15 cellular contexts compared by ENCODE assay signal in the genomic region with DNA sequence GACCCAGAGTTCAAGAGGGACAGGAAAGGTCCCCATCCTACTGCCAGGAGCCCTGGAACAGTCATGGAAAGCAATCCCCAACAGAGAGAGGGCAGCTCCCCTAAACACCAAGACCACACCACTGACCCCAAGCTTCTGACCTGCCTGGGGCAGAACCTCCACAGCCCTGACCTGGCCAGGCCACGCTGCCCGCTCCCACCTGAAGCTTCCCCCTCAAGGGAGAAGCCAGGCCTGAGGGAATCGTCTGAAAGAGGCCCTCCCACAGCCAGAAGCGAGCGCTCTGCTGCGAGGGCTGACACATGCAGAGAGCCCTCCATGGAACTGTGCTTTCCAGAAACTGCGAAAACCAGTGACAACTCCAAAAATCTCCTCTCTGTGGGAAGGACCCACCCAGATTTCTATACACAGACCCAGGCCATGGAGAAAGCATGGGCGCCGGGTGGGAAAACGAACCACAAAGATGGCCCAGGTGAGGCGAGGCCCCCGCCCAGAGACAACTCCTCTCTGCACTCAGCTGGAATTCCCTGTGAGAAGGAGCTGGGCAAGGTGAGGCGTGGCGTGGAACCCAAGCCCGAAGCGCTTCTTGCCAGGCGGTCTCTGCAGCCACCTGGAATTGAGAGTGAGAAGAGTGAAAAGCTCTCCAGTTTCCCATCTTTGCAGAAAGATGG. TPM values are rescaled to one million over a fixed set of nuclear protein-coding genes. Genes with fewer than 3 reads are reported as not detected.
A peak's percentile ranks its signal among the peaks of the same experiment; 100 is the strongest.
DNase-seq lines count a peak whose midpoint lies in the region; ATAC-seq, FAIRE-seq and TF ChIP-seq lines count a peak whose summit lies in the region.
"Had no signal": no experiment of that assay in that cellular context is flagged by ENCODE, and none has a peak within 500 bp of the region (broad histone marks: within the 10 kb centered on the region; RNA-seq: fewer than 3 reads in every experiment).

No MANE protein-coding gene starts in this region.

- H2AFZ ChIP-seq in OCI-LY1 (ENCODE audit: low read length) (no peak overlapping the region), H1 (ENCODE audit: low read length) (no peak overlapping the region)
- H2AFZ ChIP-seq: hepatocyte had no signal

- no peaks in the 10 kb centered on the region for H4K20me1 ChIP-seq in OCI-LY1 (ENCODE audit: insufficient read depth, low read length)
- no peaks in the 10 kb centered on the region for H4K20me1 ChIP-seq in H1 (replicated peaks in 1 of 2; ENCODE audit: control insufficient read depth in 1 of 2, insufficient read depth in 2 of 2, low read length in 2 of 2)

- H3K4me3 Mint-ChIP-seq in activated T-cell treated with anti-CD3 and anti-CD28 coated beads, Interleukin-2, amount 50 U/mL, for 24 hours, result peak overlapping the region; percentile 76

- H4K91ac ChIP-seq in H1 (replicated peaks; ENCODE audit: insufficient read length, low read length), result peak overlapping the region; percentile 61

- H3K27ac Mint-ChIP-seq in activated T-cell treated with anti-CD3 and anti-CD28 coated beads, Interleukin-2, amount 50 U/mL, for 24 hours, result peak overlapping the region; percentile 98

- CTCF ChIA-PET in H1 (lab: Charles Lee; ENCODE audit: partially characterized antibody), result interaction anchor here (0.9 to 5.3 kb wide), 16 partner anchors 10 to 1088 kb away, joined by 3 to 50 read pairs (median 4); no protein-coding TSS in a partner anchor

- no peak overlapping the region for H3K4me3 ChIP-seq in OCI-LY1 (ENCODE audit: low read depth, low read length, poor library complexity, severe bottlenecking)
- no peak overlapping the region for H3K4me3 ChIP-seq in H1 (ENCODE audit: extremely low read depth in 1 of 4, insufficient read depth in 2 of 4, low read depth in 3 of 4, low read length in 4 of 4)
- H3K4me3 ChIP-seq in small intestine (ENCODE audit: low read depth in 1 of 2, low read length in 2 of 2), result no peak overlapping the region
- H3K4me3 ChIP-seq in sigmoid colon, result no peak overlapping the region
- H3K4me3 ChIP-seq: hepatocyte, uterus had no signal

- 0 out of 2 replicates have a peak overlapping the region, but pooled peaks have one; percentile 15 for H3K18ac ChIP-seq in H1 (ENCODE audit: extremely low read depth, low read length)

- H3K9me2 ChIP-seq in OCI-LY1 (ENCODE audit: low read depth, low read length), result no peaks in the 10 kb centered on the region
- H3K9me2 ChIP-seq: SK-N-SH had no signal

- FAIRE-seq in H1 (lab: Jason Lieb, UNC) (no peak), small intestine (lab: Jason Lieb, UNC) (no peak)
- FAIRE-seq: H54 had no signal

- TF ChIP-seq EP300 in H1 (IDR thresholded peaks at IDR 0.05; ENCODE audit: borderline replicate concordance in 1 of 2, low read depth in 2 of 2, low read length in 2 of 2), result no peak
- TF ChIP-seq EP300 in sigmoid colon (IDR thresholded peaks at IDR 0.05), result no peak

- no peaks in the 10 kb centered on the region for H3K79me1 ChIP-seq in H1 (ENCODE audit: low read depth, low read length)

- no peak overlapping the region for H3K23ac ChIP-seq in H1 (ENCODE audit: insufficient read length)

- H3K23me2 ChIP-seq in H1 (ENCODE audit: low read depth, low read length), result peaks cover 6% of the 10 kb centered on the region; the same call in 1 of the 2 replicates

- no peak overlapping the region for H4K5ac ChIP-seq in H1 (ENCODE audit: insufficient read length, low read depth, low read length)

- H3K9me3 Mint-ChIP-seq in activated T-cell treated with anti-CD3 and anti-CD28 coated beads, Interleukin-2, amount 50 U/mL, for 24 hours, result no peaks in the 10 kb centered on the region

- no peak for TF ChIP-seq RAD21 in H1 (IDR thresholded peaks at IDR 0.05 in 1 of 2, conservative IDR thresholded peaks at IDR 0.05 in 1 of 2; ENCODE audit: low read depth in 2 of 2, low read length in 2 of 2)

- H3F3A ChIP-seq in OCI-LY1 (ENCODE audit: insufficient read depth, low read length), result no peaks in the 10 kb centered on the region

- H3K27me3 ChIP-seq in OCI-LY1 (ENCODE audit: insufficient read depth, low read length), result no peaks in the 10 kb centered on the region
- H3K27me3 ChIP-seq in H1 (replicated peaks in 1 of 4; ENCODE audit: control insufficient read depth in 3 of 4, extremely low read depth in 1 of 4, insufficient read depth in 3 of 4, low read length in 3 of 4), result no peaks in the 10 kb centered on the region
- no peaks in the 10 kb centered on the region for H3K27me3 ChIP-seq in small intestine (ENCODE audit: control insufficient read depth in 2 of 2, insufficient read depth in 2 of 2, low read length in 2 of 2)
- no peaks in the 10 kb centered on the region for H3K27me3 ChIP-seq in sigmoid colon
- H3K27me3 ChIP-seq: hepatocyte, uterus had no signal

- H3K36me3 ChIP-seq in OCI-LY1 (ENCODE audit: insufficient read depth, low read length), result no peaks in the 10 kb centered on the region
- H3K36me3 ChIP-seq in H1 (ENCODE audit: control insufficient read depth in 2 of 4, insufficient read depth in 4 of 4, low read length in 3 of 4), result no peaks in the 10 kb centered on the region
- H3K36me3 ChIP-seq in small intestine (ENCODE audit: control insufficient read depth in 2 of 2, insufficient read depth in 2 of 2, low read length in 2 of 2), result peaks cover 12 to 16% of the 10 kb centered on the region in 2 donors
- H3K36me3 ChIP-seq in sigmoid colon, result peaks cover 13 to 38% (median 19%) of the 10 kb centered on the region in 4 donors
- H3K36me3 ChIP-seq: uterus had no signal

- no peak overlapping the region; the same call in 1 of the 2 replicates for H2AK5ac ChIP-seq in H1 (ENCODE audit: low read depth, low read length)

- intact Hi-C loops in sigmoid colon (cut with DNase I), result loop anchor here (10.0 kb wide), 1 partner anchor 1120 kb away; no protein-coding TSS in a partner anchor

- TF ChIP-seq CTCF in OCI-LY1 (IDR thresholded peaks at IDR 0.05; ENCODE audit: low read length) (no peak), H1 (IDR thresholded peaks at IDR 0.05; ENCODE audit: control extremely low read depth in 1 of 3, insufficient read depth in 1 of 3, low read depth in 1 of 3, low read length in 3 of 3) (no peak), sigmoid colon (IDR thresholded peaks at IDR 0.05) (no peak)

- ATAC-seq in GM21619 (IDR thresholded peaks at IDR 0.05; ENCODE audit: unreplicated experiment), result no peak

- no peak overlapping the region for H2BK20ac ChIP-seq in H1 (ENCODE audit: low read length)

- H3K9ac ChIP-seq in OCI-LY1 (ENCODE audit: low read length), result no peak overlapping the region; the same call in 1 of the 2 replicates
- no peak overlapping the region for H3K9ac ChIP-seq in H1 (replicated peaks in 1 of 4; ENCODE audit: extremely low read depth in 1 of 4, low read depth in 3 of 4, low read length in 3 of 4)
- H3K9ac ChIP-seq: SK-N-SH had no signal

- no peak overlapping the region for H3K14ac ChIP-seq in H1 (ENCODE audit: insufficient read length)

- POLR2A ChIA-PET in H1 (lab: Charles Lee; ENCODE audit: partially characterized antibody), result interaction anchor here (1.1 kb wide), 1 partner anchor 26 kb away, joined by 3 read pairs; no protein-coding TSS in a partner anchor

- peaks cover 35% of the 10 kb centered on the region for H3K4me1 ChIP-seq in OCI-LY1 (ENCODE audit: insufficient read depth, low read length, severe bottlenecking)
- H3K4me1 ChIP-seq in H1 (replicated peaks in 1 of 4; ENCODE audit: control insufficient read depth in 3 of 4, insufficient read depth in 4 of 4, low read length in 3 of 4), result peaks cover 0 to 13% (median 6%) of the 10 kb centered on the region in 4 experiments; a peak in 3 of 7 replicates
- H3K4me1 ChIP-seq in small intestine (ENCODE audit: control insufficient read depth in 2 of 2, insufficient read depth in 1 of 2, low read depth in 1 of 2, low read length in 1 of 2), result no peaks in the 10 kb centered on the region
- H3K4me1 ChIP-seq in sigmoid colon, result peaks cover 0 to 26% (median 22%) of the 10 kb centered on the region in 4 donors
- H3K4me1 ChIP-seq: uterus had no signal

- no peak overlapping the region; the same call in 1 of the 2 replicates for H4K8ac ChIP-seq in H1 (ENCODE audit: extremely low read depth, insufficient read depth, low read length)

- H3K27ac ChIP-seq in OCI-LY1 (ENCODE audit: low read depth, low read length, poor library complexity, severe bottlenecking) (no peak overlapping the region), H1 (ENCODE audit: low read depth, low read length) (no peak overlapping the region), small intestine (ENCODE audit: low read depth in 1 of 2, low read length in 1 of 2) (peak overlapping the region; percentile 44 to 94), sigmoid colon (peak overlapping the region in 2 of 4 donors; percentile 76 to 77)
- H3K27ac ChIP-seq: hepatocyte had no signal

- H3K4me1 Mint-ChIP-seq in activated T-cell treated with anti-CD3 and anti-CD28 coated beads, Interleukin-2, amount 50 U/mL, for 24 hours (ENCODE audit: low read depth), result peaks cover 71% of the 10 kb centered on the region

- TF ChIP-seq POLR2A in H1 (IDR thresholded peaks at IDR 0.05; ENCODE audit: control extremely low read depth in 1 of 2, low read depth in 2 of 2, low read length in 2 of 2) (no peak), sigmoid colon (IDR thresholded peaks at IDR 0.05) (no peak)

- peak overlapping the region; percentile 82; the same call in 1 of the 2 replicates for H3K4me2 ChIP-seq in OCI-LY1 (ENCODE audit: low read length)
- H3K4me2 ChIP-seq in H1 (ENCODE audit: insufficient read depth in 1 of 2, low read depth in 2 of 2, low read length in 2 of 2), result 0 out of 4 replicates have a peak overlapping the region, but pooled peaks of 1 of the 2 experiments have one; percentile 37
- H3K4me2 ChIP-seq: hepatocyte, SK-N-SH had no signal

- H3K9me3 ChIP-seq in OCI-LY1 (ENCODE audit: low read length) (no peaks in the 10 kb centered on the region), H1 (ENCODE audit: insufficient read depth in 2 of 2, low read depth in 1 of 2, low read length in 1 of 2) (no peaks in the 10 kb centered on the region), small intestine (ENCODE audit: control insufficient read depth, low read depth) (no peaks in the 10 kb centered on the region), sigmoid colon (no peaks in the 10 kb centered on the region)
- H3K9me3 ChIP-seq: SK-N-SH, uterus had no signal

- H2BK15ac ChIP-seq in H1 (ENCODE audit: low read length), result no peak overlapping the region

- peak overlapping the region; percentile 55; the same call in 1 of the 2 replicates for H2BK12ac ChIP-seq in H1 (ENCODE audit: low read depth, low read length)

- no peak for DNase-seq in activated T-cell treated with anti-CD3 and anti-CD28 coated beads, Interleukin-2, amount 50 U/mL, for 24 hours
- no peak for DNase-seq in activated T-cell treated with anti-CD3 and anti-CD28 coated beads, Interleukin-2, amount 50 U/mL, for 48 hours
- DNase-seq in H1 (ENCODE audit: low read depth in 1 of 2, low spot score in 2 of 2) (no peak), small intestine (no peak), COLO668 (lab: John Stamatoyannopoulos, UW; ENCODE audit: unreplicated experiment) (no peak), sigmoid colon (no peak)
- DNase-seq: ACHN; erythroblast; SK-N-SH; stimulated activated CD4-positive, alpha-beta T cell treated with anti-CD3 and anti-CD28 coated beads, Interleukin-12 subunit alpha, Interleukin-12 subunit beta, amount 100 ng/mL, for 4 hours had no signal

- H3K4ac ChIP-seq in H1 (replicated peaks; ENCODE audit: insufficient read length, low read depth, low read length), result no peak overlapping the region

- no peak overlapping the region for H3K56ac ChIP-seq in H1 (replicated peaks; ENCODE audit: insufficient read length, low read depth, low read length)

- H2BK5ac ChIP-seq in H1 (ENCODE audit: low read depth, low read length), result 0 out of 2 replicates have a peak overlapping the region, but pooled peaks have one; percentile 28

- H3K36me3 Mint-ChIP-seq in activated T-cell treated with anti-CD3 and anti-CD28 coated beads, Interleukin-2, amount 50 U/mL, for 24 hours (ENCODE audit: low read depth), result peaks cover 43% of the 10 kb centered on the region

- H2BK120ac ChIP-seq in H1 (replicated peaks; ENCODE audit: low read depth, low read length), result no peak overlapping the region

- H3K79me2 ChIP-seq in OCI-LY1 (ENCODE audit: insufficient read depth, low read length) (no peaks in the 10 kb centered on the region), H1 (ENCODE audit: control insufficient read depth in 1 of 2, insufficient read depth in 2 of 2, low read length in 2 of 2) (no peaks in the 10 kb centered on the region)
- H3K79me2 ChIP-seq: hepatocyte had no signal

- 92% methylated on average over 17 of the region's 17 CpGs; no CpG with 5 or more reads in 1 of the 2 experiments for whole genome bisulfite sequencing in H1 (ENCODE audit: extremely low coverage in 1 of 2, insufficient coverage in 1 of 2, insufficient read length in 1 of 2, insufficient replicate concordance in 2 of 2, low coverage in 1 of 2, low lambda C conversion rate in 2 of 2, missing lambda C conversion rate in 1 of 2), 2 experiments
- WGBS in small intestine, 3 donors, result 90 to 96% (median 95%) methylated on average over 17 of the region's 17 CpGs
- WGBS in sigmoid colon, 2 donors, result 95% methylated on average over 17 of the region's 17 CpGs

- H3K27me3 Mint-ChIP-seq in activated T-cell treated with anti-CD3 and anti-CD28 coated beads, Interleukin-2, amount 50 U/mL, for 24 hours, result no peaks in the 10 kb centered on the region

RNA-seq across cellular contexts. Expression of gene CD180, which starts 31.6 kb away (rescaled TPM):
- total RNA-seq in H1 (2021; fragmentation: NEBNext Ultra II Directional; extraction: Animal tissue kit (Norgen Biotek cat#: 25700)), result not detected in 2 replicates
- polyA plus RNA-seq in H1 (2011; rRNA removed) (not detected in 2 replicates), small intestine (under 1 TPM in 2 of 3 donors, not detected in 1; 0.54 to 0.55 TPM), sigmoid colon (1 to 10 TPM in 2 of 3 donors, under 1 TPM in 1; 0.60 to 3.5 (median 2.3) TPM)
- not detected for polyA plus RNA-seq in H1 (2011; cell fraction: cytosol; rRNA removed)
- polyA plus RNA-seq in H1 (2011; cell fraction: nucleus; rRNA removed), result not detected
- polyA plus RNA-seq in H1 (2012, experiment 1 of 2), result not detected in 4 replicates
- not detected for polyA plus RNA-seq in H1 (2012, experiment 2 of 2)
- polyA plus RNA-seq in H1 (2013, experiment 1 of 2), result not detected
- polyA plus RNA-seq in H1 (2013, experiment 2 of 2), result not detected
- polyA minus RNA-seq in H1 (2011; rRNA and poly(A)+ RNA removed), result not detected in 2 replicates
- polyA minus RNA-seq in H1 (2011; cell fraction: cytosol; rRNA and poly(A)+ RNA removed), result not detected
- not detected for polyA minus RNA-seq in H1 (2011; cell fraction: nucleus; rRNA and poly(A)+ RNA removed)
- 1 to 10 TPM in 1 of 4 donors, under 1 TPM in 3; 0.55 to 1.1 (median 0.90) TPM for total RNA-seq in sigmoid colon
- polyA plus RNA-seq: hepatocyte had no signal

Comparison
In these comparisons a context has a peak if more than half of its experiments do, and no peak if none do; other contexts are left out.
1. H3K27ac ChIP-seq: peak in small intestine (2 of 2); none in OCI-LY1 (single experiment) and H1 (single experiment).